Comparison of ENCODE assay signal across 21 cellular contexts in the genomic region with DNA sequence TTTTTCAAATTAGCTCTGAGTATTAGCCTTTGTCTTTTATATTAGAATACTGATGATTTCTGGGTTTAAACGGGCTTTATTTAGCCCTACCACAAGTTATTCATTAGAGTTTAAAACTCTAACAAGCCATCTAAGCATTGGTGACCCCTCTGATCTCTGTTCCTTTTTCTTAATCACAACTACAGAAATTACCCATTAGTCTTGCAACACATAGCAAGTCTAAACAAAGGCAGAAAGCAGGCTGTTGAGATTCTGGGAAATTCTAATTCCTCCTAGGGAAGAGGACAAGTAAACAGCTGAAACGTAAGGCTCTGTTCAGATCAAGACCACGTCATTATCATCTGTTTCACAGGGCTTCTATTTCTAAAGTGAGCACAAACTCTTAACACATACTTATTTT.
A peak's percentile ranks its signal among the peaks of the same experiment; 100 is the strongest.
DNase-seq lines count a peak whose midpoint lies in the region; ATAC-seq, FAIRE-seq and TF ChIP-seq lines count a peak whose summit lies in the region.
"Had no signal": no experiment of that assay in that cellular context is flagged by ENCODE, and none has a peak within 500 bp of the region (broad histone marks: within the 10 kb centered on the region; RNA-seq: fewer than 3 reads in every experiment).

No MANE protein-coding gene starts in this region.

- no peaks in the 10 kb centered on the region for H3K27me3 ChIP-seq in Peyer's patch
- H3K27me3 ChIP-seq: heart left ventricle had no signal

- no peak overlapping the region for H3K27ac ChIP-seq in Peyer's patch
- H3K27ac ChIP-seq: heart left ventricle, KMS-11, psoas muscle had no signal

- no peaks in the 10 kb centered on the region for H3K9me3 ChIP-seq in Peyer's patch
- H3K9me3 ChIP-seq: HAP-1, heart left ventricle, psoas muscle had no signal

- TF ChIP-seq CTCF in epithelial cell of proximal tubule (conservative IDR thresholded peaks at IDR 0.05; ENCODE audit: low read depth, low read length), result no peak
- no peak for TF ChIP-seq CTCF in Peyer's patch (IDR thresholded peaks at IDR 0.05)

- no peak for FAIRE-seq in RCC 7860 (lab: Jason Lieb, UNC)

- TF ChIP-seq POLR2A in Peyer's patch (IDR thresholded peaks at IDR 0.05), result no peak

- ATAC-seq in GM19467 (IDR thresholded peaks at IDR 0.05; ENCODE audit: unreplicated experiment) (peak; percentile 73), HG03457 (IDR thresholded peaks at IDR 0.05; ENCODE audit: unreplicated experiment) (peak; percentile 68)
- ATAC-seq: activated CD8-positive, alpha-beta memory T cell treated with anti-CD3 and anti-CD28 coated beads, Interleukin-2, amount 10 ng/mL, durations not matched to agents 7 days and 5 days; activated naive CD4-positive, alpha-beta T cell treated with anti-CD3 and anti-CD28 coated beads, Interleukin-2, amount 50 U/mL, for 72 hours; effector memory CD8-positive, alpha-beta T cell; heart left ventricle; left lobe of liver; psoas muscle had no signal

- H3K4me3 ChIP-seq in epithelial cell of proximal tubule (ENCODE audit: low read depth, low read length), result no peak overlapping the region
- no peak overlapping the region for H3K4me3 ChIP-seq in Peyer's patch
- H3K4me3 ChIP-seq: HAP-1, heart left ventricle, psoas muscle had no signal

- H3K36me3 ChIP-seq in Peyer's patch, result no peaks in the 10 kb centered on the region
- H3K36me3 ChIP-seq: HAP-1, heart left ventricle had no signal

- H3K4me1 ChIP-seq in Peyer's patch, result no peaks in the 10 kb centered on the region
- H3K4me1 ChIP-seq: HAP-1, heart left ventricle, psoas muscle had no signal

- DNase-seq in epithelial cell of proximal tubule (ENCODE audit: low read depth) (peak; percentile 15), Peyer's patch (no peak), NCI-H2196 (lab: John Stamatoyannopoulos, UW; ENCODE audit: unreplicated experiment) (no peak), COR-L47 (lab: John Stamatoyannopoulos, UW) (no peak), RCC 7860 (ENCODE audit: low spot score) (no peak)
- DNase-seq: activated CD4-positive, alpha-beta T cell treated with anti-CD3 and anti-CD28 coated beads for 4 hours; activated CD8-positive, alpha-beta memory T cell treated with anti-CD3 and anti-CD28 coated beads, Interleukin-2, amount 10 ng/mL, durations not matched to agents 7 days and 5 days; AML-193; DND-41; effector memory CD8-positive, alpha-beta T cell; heart left ventricle; NCI-H1694; psoas muscle; SHP77; stimulated activated CD4-positive, alpha-beta T cell treated with anti-CD3 and anti-CD28 coated beads, Interleukin-4, amount 100 ng/mL, for 4 hours had no signal
